ENCODE assay signal across 8 cellular contexts in genomic region chr4:2412885-2413716, GRCh38. TPM values are rescaled to one million over a fixed set of nuclear protein-coding genes. Genes with fewer than 3 reads are reported as not detected.
DNase-seq lines count a peak whose midpoint lies in the region; ATAC-seq lines count a peak whose summit lies in the region.

No MANE protein-coding gene starts in this region.

- intact Hi-C loops in left colon (cut with DNase I, micrococcal nuclease) = no loop called here

- ATAC-seq in HG02970 (IDR thresholded peaks at IDR 0.05; ENCODE audit: low FRiP score, unreplicated experiment) = peak; percentile 44
- peak; percentile 78 for ATAC-seq in left colon

- DNase-seq in NCI-H82 (lab: John Stamatoyannopoulos, UW) (peak; percentile 7), NCI-H82 treated with DMSO at 0.1 percent for 48 hours (lab: John Stamatoyannopoulos, UW; ENCODE audit: unreplicated experiment) (no peak), NCI-H2196 (lab: John Stamatoyannopoulos, UW; ENCODE audit: unreplicated experiment) (peak; percentile 88), cerebellum (ENCODE audit: low spot score) (peak; percentile 71), left colon (peak; percentile 88 to 91)
- DNase-seq in activated CD4-positive, alpha-beta T cell treated with anti-CD3 and anti-CD28 coated beads for 1 hour = peak; percentile 76
- DNase-seq in stimulated activated CD4-positive, alpha-beta T cell treated with anti-CD3 and anti-CD28 coated beads, Interleukin-1b, Interleukin-23, amount 100 ng/mL, for 24 hours (ENCODE audit: low read depth in 4 of 4, low spot score in 1 of 4) = peak; percentile 51 to 75 (median 56)

RNA-seq across cellular contexts. Expression of gene ZFYVE28, which starts 5.3 kb away (rescaled TPM):
- total RNA-seq in cerebellum (5.7 TPM), left colon (10 to 100 TPM; 31.9 to 48.7 TPM)

RNA-seq across cellular contexts. Expression of gene CFAP99, which starts 5.7 kb away (rescaled TPM):
- total RNA-seq in cerebellum (0.45 TPM), left colon (under 1 TPM; 0.46 to 0.73 TPM)

RNA-seq across cellular contexts. Expression of gene RNF4, which starts 55.8 kb away (rescaled TPM):
- total RNA-seq in cerebellum (45.0 TPM), left colon (10 to 100 TPM; 45.6 to 47.4 TPM)
